ENCODE assay signal across 8 cellular contexts in the genomic region with DNA sequence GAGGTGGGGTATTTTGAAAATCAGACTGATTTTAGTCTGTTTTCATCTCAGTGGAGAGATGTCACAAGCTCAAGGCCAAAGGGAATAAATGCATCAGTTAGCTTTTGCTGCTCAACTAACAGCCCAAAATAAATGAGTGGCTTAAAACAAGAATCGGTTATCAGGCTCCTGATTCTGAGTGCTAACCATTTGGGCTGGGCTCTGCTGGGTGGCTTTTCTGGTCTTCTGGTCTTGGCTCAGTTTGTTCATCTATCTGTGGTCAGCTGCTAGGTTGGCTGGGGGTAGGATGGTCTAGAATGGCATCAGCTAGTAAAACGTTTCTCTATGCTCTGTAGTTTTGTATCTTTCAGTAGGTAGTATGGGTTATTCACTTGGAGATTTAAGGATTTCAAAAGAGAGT.
"Had no signal": no experiment of that assay in that cellular context is flagged by ENCODE, and none has a peak within 500 bp of the region (broad histone marks: within the 10 kb centered on the region; RNA-seq: fewer than 3 reads in every experiment).

No MANE protein-coding gene starts in this region.

- DNase-seq: IMR-90, KBM-7, KG1 had no signal

- H3K4me2 ChIP-seq: KMS-11 had no signal

- H3K4me3 ChIP-seq: K562 had no signal

- H3K9ac ChIP-seq: KMS-11 had no signal

- H3K4me1 Mint-ChIP-seq: IgD-negative memory B cell had no signal

- FAIRE-seq: HTR-8/SVneo, K562 had no signal

- H3K27ac Mint-ChIP-seq: IgD-negative memory B cell had no signal

- H3K36me3 Mint-ChIP-seq: IgD-negative memory B cell had no signal

- H3K27ac ChIP-seq: HL-60, KMS-11 had no signal

- H3K4me3 Mint-ChIP-seq: IgD-negative memory B cell had no signal

- H3K27me3 Mint-ChIP-seq: IgD-negative memory B cell had no signal

- ATAC-seq: K562 had no signal
